ENCODE assay signal across 1 cellular context in the genomic region with DNA sequence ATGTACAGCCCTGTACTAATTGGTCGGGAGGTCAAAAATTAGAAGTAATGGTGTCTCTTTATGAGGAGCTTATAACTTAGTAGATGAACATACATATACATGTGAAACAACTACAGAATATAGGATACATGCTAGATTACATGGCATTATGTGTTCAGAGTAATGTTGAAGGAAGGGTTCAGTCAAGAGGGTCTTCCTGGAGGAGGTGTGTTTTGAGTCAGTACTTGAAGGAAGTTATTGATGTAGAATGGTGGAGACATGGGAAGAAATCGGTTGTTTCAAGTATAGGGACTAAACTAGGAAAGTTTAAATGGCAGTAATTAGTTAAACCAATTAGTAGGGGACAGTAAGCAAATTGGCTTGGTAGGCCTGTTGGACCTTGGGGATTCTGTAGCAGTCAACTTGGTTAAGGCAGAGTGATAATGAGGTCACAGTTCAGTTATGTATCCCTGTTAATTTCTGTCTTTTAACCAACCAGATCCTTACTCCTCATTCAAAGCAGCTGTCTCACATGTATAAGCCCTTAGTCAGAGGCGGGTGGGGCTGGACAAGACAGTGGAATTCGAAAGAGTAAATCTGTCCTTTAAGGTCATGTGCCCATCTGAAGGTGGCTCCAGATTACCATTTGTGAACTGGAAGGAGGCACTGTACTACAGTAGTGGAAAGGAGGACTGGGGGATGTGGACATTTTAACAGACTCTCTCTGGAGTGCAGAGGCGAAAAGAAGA.
A peak's percentile ranks its signal among the peaks of the same experiment; 100 is the strongest.
TF ChIP-seq lines count a peak whose summit lies in the region.

No MANE protein-coding gene starts in this region.

TF ChIP-seq in HCT116, 20 proteins besides CTCF, POLR2A, EP300 and RAD21:
- TF ChIP-seq SP1 (IDR thresholded peaks at IDR 0.05; ENCODE audit: low read depth): no peak
- TF ChIP-seq MAX (IDR thresholded peaks at IDR 0.05): peak; percentile 59; the same call in 1 of the 2 replicates
- 0 out of 2 replicates have a peak, but pooled peaks have one; percentile 13 for TF ChIP-seq CBX3 (IDR thresholded peaks at IDR 0.05; ENCODE audit: low read depth)
- peak; percentile 59; the same call in 1 of the 2 replicates for TF ChIP-seq FOSL1 (IDR thresholded peaks at IDR 0.05; ENCODE audit: low read depth)
- no peak for TF ChIP-seq YY1 (IDR thresholded peaks at IDR 0.05; ENCODE audit: extremely low read depth, insufficient replicate concordance, low read depth, low read length)
- TF ChIP-seq TCF7L2 (IDR thresholded peaks at IDR 0.05; ENCODE audit: borderline replicate concordance, extremely low read depth, insufficient read depth, insufficient read length): no peak
- TF ChIP-seq, protein P1, sequence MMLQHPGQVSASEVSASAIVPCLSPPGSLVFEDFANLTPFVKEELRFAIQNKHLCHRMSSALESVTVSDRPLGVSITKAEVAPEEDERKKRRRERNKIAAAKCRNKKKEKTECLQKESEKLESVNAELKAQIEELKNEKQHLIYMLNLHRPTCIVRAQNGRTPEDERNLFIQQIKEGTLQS (IDR thresholded peaks at IDR 0.05): no peak
- no peak for TF ChIP-seq ELF1 (IDR thresholded peaks at IDR 0.05; ENCODE audit: borderline replicate concordance, low read depth)
- no peak for TF ChIP-seq JUND (IDR thresholded peaks at IDR 0.05)
- TF ChIP-seq ZFX (IDR thresholded peaks at IDR 0.05): no peak
- TF ChIP-seq CEBPB (IDR thresholded peaks at IDR 0.05; ENCODE audit: low read depth): no peak
- no peak for TF ChIP-seq POLR2AphosphoS5 (IDR thresholded peaks at IDR 0.05; ENCODE audit: low read depth, low read length)
